20 cellular contexts compared by ENCODE assay signal in the genomic region with DNA sequence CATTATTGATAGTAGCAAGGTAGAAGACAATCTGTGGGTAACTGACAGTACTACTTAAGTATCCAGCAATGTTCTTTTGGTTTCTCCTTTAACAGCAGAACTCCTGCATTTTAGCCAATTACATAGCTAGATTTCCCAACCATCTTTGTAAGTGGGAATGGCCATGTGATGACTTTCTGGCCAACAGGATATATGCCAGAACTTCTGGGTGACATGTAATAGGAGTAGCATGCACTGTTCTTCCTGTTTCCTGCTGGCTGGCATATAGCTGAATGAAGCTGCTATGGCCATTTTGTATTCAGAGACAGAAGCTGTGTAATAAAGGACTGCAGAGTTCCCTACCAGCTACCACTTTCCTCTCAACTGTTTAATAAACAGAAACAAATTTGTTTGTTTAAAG. TPM values are rescaled to one million over a fixed set of nuclear protein-coding genes. Genes with fewer than 3 reads are reported as not detected.
A peak's percentile ranks its signal among the peaks of the same experiment; 100 is the strongest.
DNase-seq lines count a peak whose midpoint lies in the region; ATAC-seq and TF ChIP-seq lines count a peak whose summit lies in the region.
"Had no signal": no experiment of that assay in that cellular context is flagged by ENCODE, and none has a peak within 500 bp of the region (broad histone marks: within the 10 kb centered on the region; RNA-seq: fewer than 3 reads in every experiment).

No MANE protein-coding gene starts in this region.

- H3K4me3 ChIP-seq in astrocyte of the cerebellum (ENCODE audit: low read depth, low read length) (no peak overlapping the region), fibroblast of villous mesenchyme (ENCODE audit: low read depth, low read length) (no peak overlapping the region)
- H3K4me3 ChIP-seq: GM12878, lung, ovary, sigmoid colon had no signal

- DNase-seq in EH (ENCODE audit: low read depth) = peak; percentile 53
- peak; percentile 66 to 71 for DNase-seq in Kasumi-1 (lab: John Stamatoyannopoulos, UW)
- DNase-seq in astrocyte of the cerebellum (ENCODE audit: low read depth) = peak; percentile 27
- DNase-seq in fibroblast of villous mesenchyme (ENCODE audit: low read depth) = peak; percentile 31
- no peak for DNase-seq in COR-L47 (lab: John Stamatoyannopoulos, UW)
- DNase-seq in NCI-H1694 (lab: John Stamatoyannopoulos, UW) = no peak
- DNase-seq: activated CD8-positive, alpha-beta T cell treated with anti-CD3 and anti-CD28 coated beads for 36 hours; activated T-cell treated with anti-CD3 and anti-CD28 coated beads, Interleukin-2, amount 50 U/mL, for 48 hours; Caco-2; GF-D8; naive B cell; NCI-H146; ovary; sigmoid colon; stimulated activated naive CD8-positive, alpha-beta T cell treated with anti-CD3 and anti-CD28 coated beads, Interleukin-15, Interleukin-2, amounts not matched to agents 100 U/mL and 50 U/mL, for 24 hours; trophoblast cell had no signal

- TF ChIP-seq CTCF in astrocyte of the cerebellum (IDR thresholded peaks at IDR 0.05; ENCODE audit: low read depth, low read length, missing control alignments) = no peak
- no peak for TF ChIP-seq CTCF in fibroblast of villous mesenchyme (IDR thresholded peaks at IDR 0.05; ENCODE audit: insufficient read depth, low read depth, low read length)

- in situ Hi-C loops in astrocyte of the cerebellum (cut with HindIII; ENCODE audit: low sequenced_read_pairs) = no loop called here

- ATAC-seq in HG02981 (IDR thresholded peaks at IDR 0.05; ENCODE audit: unreplicated experiment) = no peak
- ATAC-seq in GM18505 (IDR thresholded peaks at IDR 0.05; ENCODE audit: unreplicated experiment) = no peak
- ATAC-seq: activated CD8-positive, alpha-beta T cell treated with anti-CD3 and anti-CD28 coated beads for 36 hours; GM12878; stimulated activated naive CD8-positive, alpha-beta T cell treated with anti-CD3 and anti-CD28 coated beads, Interleukin-15, Interleukin-2, amounts not matched to agents 100 U/mL and 50 U/mL, for 24 hours had no signal

- no peak for TF ChIP-seq POLR2A in GM18505 (IDR thresholded peaks at IDR 0.05; ENCODE audit: borderline replicate concordance, extremely low read depth, insufficient read depth, insufficient read length)

RNA-seq across cellular contexts. Expression of a gene that starts 18.0 kb away (rescaled TPM):
- 10.3 and 16.8 TPM in 2 replicates for total RNA-seq in fibroblast of villous mesenchyme

RNA-seq across cellular contexts. Expression of a gene that starts 35.4 kb away (rescaled TPM):
- total RNA-seq in fibroblast of villous mesenchyme = not detected in 2 replicates

RNA-seq across cellular contexts. Expression of a gene that starts 55.6 kb away (rescaled TPM):
- total RNA-seq in fibroblast of villous mesenchyme = 1.9 and 2.6 TPM in 2 replicates

Comparison
In these comparisons a context has a peak if more than half of its experiments do, and no peak if none do; other contexts are left out.
1. DNase-seq: peak in EH (single experiment), Kasumi-1 (2 of 2), astrocyte of the cerebellum (single experiment) and fibroblast of villous mesenchyme (single experiment); none in COR-L47 (single experiment) and NCI-H1694 (single experiment).